ENCODE assay signal across 8 cellular contexts in genomic region chr19:36373638-36374156, GRCh38. TPM values are rescaled to one million over a fixed set of nuclear protein-coding genes. Genes with fewer than 3 reads are reported as not detected.
"Had no signal": no experiment of that assay in that cellular context is flagged by ENCODE, and none has a peak within 500 bp of the region (broad histone marks: within the 10 kb centered on the region; RNA-seq: fewer than 3 reads in every experiment).

No MANE protein-coding gene starts in this region.

- H3K27ac ChIP-seq: HL-60 had no signal

- ATAC-seq: HepG2 had no signal

- DNase-seq: IMR-90, KBM-7, KG1 had no signal

- H3K27me3 Mint-ChIP-seq: IgD-negative memory B cell had no signal

- FAIRE-seq: HepG2, HTR-8/SVneo had no signal

RNA-seq across cellular contexts. Expression of gene ZFP82, which starts 44.7 kb away (rescaled TPM):
- total RNA-seq: HT-29 had no signal
